2 cellular contexts compared by ENCODE assay signal in the genomic region with DNA sequence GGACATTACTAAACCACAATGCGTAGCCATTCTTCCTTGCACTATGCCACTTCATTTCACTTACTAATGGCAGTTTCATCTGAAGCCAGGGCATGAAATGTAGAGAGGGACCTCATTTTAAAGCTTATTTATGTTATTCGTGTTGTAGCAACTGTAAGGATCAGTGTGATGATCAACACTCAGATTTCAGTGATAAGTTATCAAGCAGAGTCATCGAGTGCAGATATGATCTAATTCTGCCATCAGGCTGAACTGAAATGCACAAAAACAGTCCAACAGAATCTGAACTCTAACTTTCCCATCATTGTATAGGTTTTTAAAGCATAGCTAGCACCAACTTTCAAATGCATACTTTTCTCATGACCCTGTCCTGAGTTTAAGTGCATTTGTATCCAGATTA.
TF ChIP-seq lines count a peak whose summit lies in the region.

No MANE protein-coding gene starts in this region.

TF ChIP-seq in SK-N-SH, 30 proteins besides CTCF, POLR2A, EP300 and RAD21:
- TF ChIP-seq, protein P1, sequence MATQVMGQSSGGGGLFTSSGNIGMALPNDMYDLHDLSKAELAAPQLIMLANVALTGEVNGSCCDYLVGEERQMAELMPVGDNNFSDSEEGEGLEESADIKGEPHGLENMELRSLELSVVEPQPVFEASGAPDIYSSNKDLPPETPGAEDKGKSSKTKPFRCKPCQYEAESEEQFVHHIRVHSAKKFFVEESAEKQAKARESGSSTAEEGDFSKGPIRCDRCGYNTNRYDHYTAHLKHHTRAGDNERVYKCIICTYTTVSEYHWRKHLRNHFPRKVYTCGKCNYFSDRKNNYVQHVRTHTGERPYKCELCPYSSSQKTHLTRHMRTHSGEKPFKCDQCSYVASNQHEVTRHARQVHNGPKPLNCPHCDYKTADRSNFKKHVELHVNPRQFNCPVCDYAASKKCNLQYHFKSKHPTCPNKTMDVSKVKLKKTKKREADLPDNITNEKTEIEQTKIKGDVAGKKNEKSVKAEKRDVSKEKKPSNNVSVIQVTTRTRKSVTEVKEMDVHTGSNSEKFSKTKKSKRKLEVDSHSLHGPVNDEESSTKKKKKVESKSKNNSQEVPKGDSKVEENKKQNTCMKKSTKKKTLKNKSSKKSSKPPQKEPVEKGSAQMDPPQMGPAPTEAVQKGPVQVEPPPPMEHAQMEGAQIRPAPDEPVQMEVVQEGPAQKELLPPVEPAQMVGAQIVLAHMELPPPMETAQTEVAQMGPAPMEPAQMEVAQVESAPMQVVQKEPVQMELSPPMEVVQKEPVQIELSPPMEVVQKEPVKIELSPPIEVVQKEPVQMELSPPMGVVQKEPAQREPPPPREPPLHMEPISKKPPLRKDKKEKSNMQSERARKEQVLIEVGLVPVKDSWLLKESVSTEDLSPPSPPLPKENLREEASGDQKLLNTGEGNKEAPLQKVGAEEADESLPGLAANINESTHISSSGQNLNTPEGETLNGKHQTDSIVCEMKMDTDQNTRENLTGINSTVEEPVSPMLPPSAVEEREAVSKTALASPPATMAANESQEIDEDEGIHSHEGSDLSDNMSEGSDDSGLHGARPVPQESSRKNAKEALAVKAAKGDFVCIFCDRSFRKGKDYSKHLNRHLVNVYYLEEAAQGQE (IDR thresholded peaks at IDR 0.05; ENCODE audit: low read depth, low read length), result no peak
- peak; percentile 48 for TF ChIP-seq TCF12 (IDR thresholded peaks at IDR 0.05)
- TF ChIP-seq JUND (IDR thresholded peaks at IDR 0.05), result peak; percentile 51
- no peak for TF ChIP-seq MAX (IDR thresholded peaks at IDR 0.05; ENCODE audit: low read depth)
- TF ChIP-seq FOSL2 (IDR thresholded peaks at IDR 0.05; ENCODE audit: borderline replicate concordance, low read depth), result peak; percentile 32; the same call in 1 of the 2 replicates
- peak; percentile 43; the same call in 1 of the 2 replicates for TF ChIP-seq NFIC (IDR thresholded peaks at IDR 0.05; ENCODE audit: borderline replicate concordance)

TF ChIP-seq in endothelial cell of umbilical vein, 7 proteins besides CTCF, POLR2A, EP300 and RAD21:
- TF ChIP-seq JUN (IDR thresholded peaks at IDR 0.05; ENCODE audit: borderline replicate concordance, insufficient read depth, insufficient read length, low read depth) (no peak), EZH2 (IDR thresholded peaks at IDR 0.05; ENCODE audit: borderline replicate concordance, low read depth, low read length, severe bottlenecking) (no peak), POLR2AphosphoS5 (IDR thresholded peaks at IDR 0.05; ENCODE audit: insufficient read depth, low read depth, low read length) (no peak), GATA2 (IDR thresholded peaks at IDR 0.05; ENCODE audit: insufficient read depth, insufficient read length, low read depth, low read length) (peak; percentile 7)
